In the genomic region with DNA sequence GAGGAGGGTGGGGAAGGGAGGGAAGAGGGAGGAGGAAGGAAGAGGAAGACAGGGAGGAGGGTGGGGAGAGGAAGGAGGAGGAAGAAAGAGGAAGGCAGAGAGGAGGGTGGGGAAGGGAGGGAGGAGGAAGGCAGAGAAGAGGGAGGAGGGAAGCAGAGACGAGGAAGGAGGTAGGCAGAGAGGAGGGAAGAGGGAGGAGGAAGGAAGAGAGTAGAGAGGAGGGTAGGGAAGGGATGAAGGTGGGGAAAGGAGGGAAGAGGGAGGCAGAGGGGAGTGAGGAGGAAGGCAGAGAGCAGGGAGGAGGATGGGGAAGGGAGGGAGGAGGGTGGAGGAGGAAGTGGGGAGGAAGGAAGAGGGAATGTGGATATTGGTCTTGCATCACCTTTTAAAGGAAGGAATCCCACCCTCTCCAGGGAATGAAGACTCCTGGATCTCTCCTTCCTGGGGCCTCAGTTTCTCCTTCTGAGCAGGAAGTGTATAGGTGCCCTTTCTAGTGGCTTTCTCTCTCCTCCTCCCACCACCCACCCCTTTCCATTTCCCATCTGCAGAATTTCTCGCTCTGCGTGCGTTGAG, we compare ENCODE assay signal across 26 cellular contexts.
DNase-seq lines count a peak whose midpoint lies in the region; ATAC-seq and TF ChIP-seq lines count a peak whose summit lies in the region.
"Had no signal": no experiment of that assay in that cellular context is flagged by ENCODE, and none has a peak within 500 bp of the region (broad histone marks: within the 10 kb centered on the region; RNA-seq: fewer than 3 reads in every experiment).

No MANE protein-coding gene starts in this region.

- peak overlapping the region; percentile 47 for H3K9ac ChIP-seq in iPS-15b (ENCODE audit: low read depth, low read length)
- H3K9ac ChIP-seq: parathyroid adenoma had no signal

- H3K9me3 Mint-ChIP-seq in osteocyte (ENCODE audit: unreplicated experiment): no peaks in the 10 kb centered on the region
- H3K9me3 Mint-ChIP-seq: activated naive CD4-positive, alpha-beta T cell treated with anti-CD3 and anti-CD28 coated beads for 36 hours; activated T-cell treated with anti-CD3 and anti-CD28 coated beads, Interleukin-2, amount 50 U/mL, for 4 hours; central memory CD8-positive, alpha-beta T cell had no signal

- H3K27me3 ChIP-seq in H7 (ENCODE audit: control insufficient read depth, insufficient read depth, low read length) (peaks cover 27% of the 10 kb centered on the region), ascending aorta (no peaks in the 10 kb centered on the region), iPS-15b (ENCODE audit: control insufficient read depth, insufficient read depth, low read length) (peaks cover 47% of the 10 kb centered on the region)

- no peaks in the 10 kb centered on the region for H3K9me3 ChIP-seq in ascending aorta
- H3K9me3 ChIP-seq in iPS-15b (ENCODE audit: control insufficient read depth, insufficient read depth, low read length): no peaks in the 10 kb centered on the region
- H3K9me3 ChIP-seq: HAP-1 had no signal

- intact Hi-C loops in ascending aorta (cut with DNase I): no loop called here
- intact Hi-C loops in posterior vena cava (cut with DNase I): loop anchor here in 1 of 2 donors (10.0 kb wide), 1 partner anchor 348 kb away; no protein-coding TSS in a partner anchor

- H3K27me3 Mint-ChIP-seq in osteocyte (ENCODE audit: unreplicated experiment): peaks cover 58% of the 10 kb centered on the region

- no peak overlapping the region for H3K27ac Mint-ChIP-seq in osteocyte (ENCODE audit: unreplicated experiment)
- H3K27ac Mint-ChIP-seq: activated naive CD4-positive, alpha-beta T cell treated with anti-CD3 and anti-CD28 coated beads for 36 hours; memory B cell had no signal

- no peak for TF ChIP-seq CTCF in ascending aorta (IDR thresholded peaks at IDR 0.05)
- TF ChIP-seq CTCF in osteocyte (IDR thresholded peaks at IDR 0.05): no peak

- no peak for ATAC-seq in HG03097 (IDR thresholded peaks at IDR 0.05; ENCODE audit: low FRiP score, unreplicated experiment)

- H3K4me1 Mint-ChIP-seq in osteocyte (ENCODE audit: unreplicated experiment): peaks cover 5% of the 10 kb centered on the region

- no peak overlapping the region for H3K27ac ChIP-seq in ascending aorta
- H3K27ac ChIP-seq: epithelial cell of prostate, parathyroid adenoma had no signal

- H3K4me1 ChIP-seq in ascending aorta (no peaks in the 10 kb centered on the region), iPS-15b (ENCODE audit: control insufficient read depth, insufficient read depth, low read length) (no peaks in the 10 kb centered on the region)
- H3K4me1 ChIP-seq: HAP-1, parathyroid adenoma had no signal

- DNase-seq in H7 (no peak), ascending aorta (ENCODE audit: low spot score in 2 of 2) (no peak), osteocyte (ENCODE audit: extremely low spot score, unreplicated experiment) (no peak), NCI-H2029 (lab: John Stamatoyannopoulos, UW) (no peak), NCI-H446 (lab: John Stamatoyannopoulos, UW) (no peak), posterior vena cava (ENCODE audit: low spot score) (no peak)
- DNase-seq: activated naive CD4-positive, alpha-beta T cell treated with anti-CD3 and anti-CD28 coated beads for 36 hours; activated T-cell treated with anti-CD3 and anti-CD28 coated beads, Interleukin-2, amount 50 U/mL, for 4 hours; DMS 273 treated with DMSO at 0.1 percent for 48 hours; foreskin melanocyte; hippocampal formation; naive B cell; NCI-H1092; NCI-H1930; NCI-H226; NCI-H82; OCI-M1; SHP77 treated with DMSO at 0.1 percent for 48 hours; SW 1271 had no signal

- H3K4me3 ChIP-seq in H7 (ENCODE audit: insufficient read depth, low read depth, low read length) (peak overlapping the region; percentile 52), ascending aorta (peak overlapping the region; percentile 9 to 23), iPS-15b (ENCODE audit: low read depth, low read length) (peak overlapping the region; percentile 75)
- H3K4me3 ChIP-seq: HAP-1 had no signal

- H3K36me3 ChIP-seq in H7 (replicated peaks; ENCODE audit: control insufficient read depth, insufficient read depth, low read length) (no peaks in the 10 kb centered on the region), ascending aorta (no peaks in the 10 kb centered on the region), iPS-15b (ENCODE audit: control insufficient read depth, insufficient read depth, low read length) (no peaks in the 10 kb centered on the region)
- H3K36me3 ChIP-seq: HAP-1 had no signal

- peak overlapping the region; percentile 10 for H3K4me3 Mint-ChIP-seq in osteocyte (ENCODE audit: unreplicated experiment)
- H3K4me3 Mint-ChIP-seq: activated naive CD4-positive, alpha-beta T cell treated with anti-CD3 and anti-CD28 coated beads for 36 hours; activated T-cell treated with anti-CD3 and anti-CD28 coated beads, Interleukin-2, amount 50 U/mL, for 4 hours; memory B cell; naive B cell had no signal

- no peaks in the 10 kb centered on the region for H3K36me3 Mint-ChIP-seq in osteocyte (ENCODE audit: unreplicated experiment)

Comparison
In these comparisons a context has a peak if more than half of its experiments do, and no peak if none do; other contexts are left out.
1. H3K4me3 ChIP-seq: peak in every context shown above with its lines; median percentile 75 in iPS-15b; 52 in H7; 16 in ascending aorta.